9 cellular contexts compared by ENCODE assay signal in the genomic region with DNA sequence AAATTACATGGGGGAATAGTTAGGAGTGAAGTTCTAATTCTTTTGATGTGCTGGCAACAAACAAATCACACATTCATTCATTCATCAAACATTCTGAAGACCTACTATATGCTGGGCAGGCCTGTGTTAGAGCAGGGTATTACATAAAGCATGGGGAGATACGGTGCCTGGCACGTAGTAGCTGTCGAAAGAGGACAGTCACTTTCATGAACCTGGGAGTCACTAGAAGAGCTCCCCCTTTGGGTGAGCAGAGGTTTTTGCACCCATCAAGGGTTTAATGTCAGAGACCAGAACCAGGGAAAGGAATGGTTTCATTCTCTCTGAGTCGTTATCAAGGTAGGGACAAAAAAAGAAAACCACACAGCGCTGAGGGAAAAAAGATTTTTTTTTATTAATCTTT. TPM values are rescaled to one million over a fixed set of nuclear protein-coding genes. Genes with fewer than 3 reads are reported as not detected.
DNase-seq lines count a peak whose midpoint lies in the region; ATAC-seq and TF ChIP-seq lines count a peak whose summit lies in the region.
"Had no signal": no experiment of that assay in that cellular context is flagged by ENCODE, and none has a peak within 500 bp of the region (broad histone marks: within the 10 kb centered on the region; RNA-seq: fewer than 3 reads in every experiment).

No MANE protein-coding gene starts in this region.

- ATAC-seq in GM18498 (IDR thresholded peaks at IDR 0.05; ENCODE audit: unreplicated experiment) (no peak), GM19395 (IDR thresholded peaks at IDR 0.05; ENCODE audit: unreplicated experiment) (no peak)

- intact Hi-C loops in Caco-2 (cut with micrococcal nuclease; ENCODE audit: unreplicated experiment), result loop anchor here (1.0 to 10.0 kb wide), 4 partner anchors 133 to 451 kb away; no protein-coding TSS in a partner anchor

- BruUV-seq in Caco-2 (replicated peaks; lab: Mats Ljungman, UMichigan), result no TSS peak

- H3K4me1 ChIP-seq in Caco-2, result peaks cover 11% of the 10 kb centered on the region; the same call in 1 of the 2 replicates

- H3K27ac Mint-ChIP-seq in Caco-2 (ENCODE audit: unreplicated experiment), result no peak overlapping the region

- no peaks in the 10 kb centered on the region for H3K9me3 ChIP-seq in Caco-2

- POLR2A ChIA-PET in HEK293T (lab: Yijun Ruan, JAX), result no interaction called here
- POLR2A ChIA-PET in Caco-2 (lab: Charles Lee), result no interaction called here

- no peak overlapping the region for H3K4me3 ChIP-seq in kidney epithelial cell (ENCODE audit: low read depth, low read length)
- no peak overlapping the region for H3K4me3 ChIP-seq in Caco-2 (ENCODE audit: low read depth, low read length)
- H3K4me3 ChIP-seq: SK-N-MC had no signal

- TF ChIP-seq CTCF in kidney epithelial cell (IDR thresholded peaks at IDR 0.05; ENCODE audit: insufficient read depth, low read length, poor library complexity, severe bottlenecking), result peak; percentile 50
- TF ChIP-seq CTCF in Caco-2 (IDR thresholded peaks at IDR 0.05; ENCODE audit: insufficient read depth in 1 of 2, low read depth in 1 of 2, low read length in 1 of 2, severe bottlenecking in 1 of 2, unreplicated experiment in 1 of 2), result peak in 1 of 2 experiments; percentile 55

- DNase-seq in COLO829 (ENCODE audit: low spot score) (peak; percentile 59), HEK293T (ENCODE audit: extremely low spot score) (peak; percentile 60), SK-N-DZ (ENCODE audit: low spot score) (peak; percentile 39), kidney epithelial cell (ENCODE audit: low read depth) (no peak), Caco-2 (no peak), COLO668 (lab: John Stamatoyannopoulos, UW; ENCODE audit: unreplicated experiment) (no peak)

- H3K27me3 ChIP-seq in kidney epithelial cell (ENCODE audit: control insufficient read depth, insufficient read depth, low read length) (peaks cover 71% of the 10 kb centered on the region), Caco-2 (replicated peaks; ENCODE audit: control insufficient read depth, insufficient read depth, low read length) (peaks cover 2% of the 10 kb centered on the region)

- no peak overlapping the region for H3K4me3 Mint-ChIP-seq in Caco-2 (ENCODE audit: unreplicated experiment)

- H3K36me3 Mint-ChIP-seq in Caco-2 (ENCODE audit: insufficient read depth, unreplicated experiment), result no peaks in the 10 kb centered on the region

- H3K9me3 Mint-ChIP-seq in Caco-2 (ENCODE audit: unreplicated experiment), result no peaks in the 10 kb centered on the region

- CTCF ChIA-PET in HEK293T (lab: Yijun Ruan, JAX), result interaction anchor here (0.6 to 1.6 kb wide), 15 partner anchors 9 to 776 kb away, joined by 3 to 11 read pairs (median 3); no protein-coding TSS in a partner anchor
- CTCF ChIA-PET in Caco-2 (lab: Charles Lee), result interaction anchor here (0.6 to 1.6 kb wide), 8 partner anchors 14 to 447 kb away, joined by 3 to 5 read pairs (median 4); no protein-coding TSS in a partner anchor

- peaks cover 34% of the 10 kb centered on the region for H3K27me3 Mint-ChIP-seq in Caco-2 (ENCODE audit: insufficient read depth, unreplicated experiment)

- H3K36me3 ChIP-seq in kidney epithelial cell (ENCODE audit: control insufficient read depth, insufficient read depth, low read length), result no peaks in the 10 kb centered on the region
- no peaks in the 10 kb centered on the region for H3K36me3 ChIP-seq in Caco-2 (ENCODE audit: control insufficient read depth, insufficient read depth, low read length)

- H3K4me1 Mint-ChIP-seq in Caco-2 (ENCODE audit: low read depth, unreplicated experiment), result peaks cover 9% of the 10 kb centered on the region

TF ChIP-seq in HEK293T, 16 proteins besides CTCF, POLR2A, EP300 and RAD21:
- no peak for TF ChIP-seq L3MBTL2 (conservative IDR thresholded peaks at IDR 0.05)
- TF ChIP-seq HDGF (IDR thresholded peaks at IDR 0.05; ENCODE audit: borderline replicate concordance), result no peak
- TF ChIP-seq FOXK2 (IDR thresholded peaks at IDR 0.05), result no peak
- TF ChIP-seq ARNT (IDR thresholded peaks at IDR 0.05), result no peak
- no peak for TF ChIP-seq BHLHE40 (IDR thresholded peaks at IDR 0.05; ENCODE audit: borderline replicate concordance)
- TF ChIP-seq FOXA1 (IDR thresholded peaks at IDR 0.05), result no peak
- no peak for TF ChIP-seq SP1 (IDR thresholded peaks at IDR 0.05)
- no peak for TF ChIP-seq CTBP1 (IDR thresholded peaks at IDR 0.05; ENCODE audit: borderline replicate concordance)
- no peak for TF ChIP-seq ELF4 (IDR thresholded peaks at IDR 0.05)
- TF ChIP-seq TARDBP (IDR thresholded peaks at IDR 0.05), result no peak
- TF ChIP-seq FOXM1 (IDR thresholded peaks at IDR 0.05; ENCODE audit: borderline replicate concordance), result no peak
- TF ChIP-seq, protein P1, sequence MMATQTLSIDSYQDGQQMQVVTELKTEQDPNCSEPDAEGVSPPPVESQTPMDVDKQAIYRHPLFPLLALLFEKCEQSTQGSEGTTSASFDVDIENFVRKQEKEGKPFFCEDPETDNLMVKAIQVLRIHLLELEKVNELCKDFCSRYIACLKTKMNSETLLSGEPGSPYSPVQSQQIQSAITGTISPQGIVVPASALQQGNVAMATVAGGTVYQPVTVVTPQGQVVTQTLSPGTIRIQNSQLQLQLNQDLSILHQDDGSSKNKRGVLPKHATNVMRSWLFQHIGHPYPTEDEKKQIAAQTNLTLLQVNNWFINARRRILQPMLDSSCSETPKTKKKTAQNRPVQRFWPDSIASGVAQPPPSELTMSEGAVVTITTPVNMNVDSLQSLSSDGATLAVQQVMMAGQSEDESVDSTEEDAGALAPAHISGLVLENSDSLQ (IDR thresholded peaks at IDR 0.05), result no peak
- TF ChIP-seq SUZ12 (IDR thresholded peaks at IDR 0.05), result no peak

RNA-seq across cellular contexts. Expression of gene LHX5, which starts 10.0 kb away (rescaled TPM):
- polyA plus RNA-seq in SK-N-DZ (2014; cell fraction: cytosol; rRNA removed), result 0.15 and 0.60 TPM in 2 replicates
- polyA plus RNA-seq in SK-N-DZ (2014; cell fraction: nucleus; rRNA removed), result not detected in 2 replicates
- total RNA-seq in kidney epithelial cell (0.34 and 0.50 TPM in 2 replicates), Caco-2 (2022) (0.25 and 0.30 TPM in 2 replicates)

RNA-seq across cellular contexts. Expression of gene SDSL, which starts 39.5 kb away (rescaled TPM):
- 5.6 and 9.2 TPM in 2 replicates for polyA plus RNA-seq in SK-N-DZ (2014; cell fraction: cytosol; rRNA removed)
- polyA plus RNA-seq in SK-N-DZ (2014; cell fraction: nucleus; rRNA removed), result 4.6 and 8.5 TPM in 2 replicates
- total RNA-seq in kidney epithelial cell (9.1 and 14.5 TPM in 2 replicates), Caco-2 (2022) (4.0 and 4.5 TPM in 2 replicates)

RNA-seq across cellular contexts. Expression of gene SDS, which starts 58.0 kb away (rescaled TPM):
- polyA plus RNA-seq in SK-N-DZ (2014; cell fraction: cytosol; rRNA removed), result not detected in 2 replicates
- not detected in 2 replicates for polyA plus RNA-seq in SK-N-DZ (2014; cell fraction: nucleus; rRNA removed)
- total RNA-seq in kidney epithelial cell (not detected in 2 replicates), Caco-2 (2022) (not detected in 2 replicates)

Comparison
In these comparisons a context has a peak if more than half of its experiments do, and no peak if none do; other contexts are left out.
1. DNase-seq: peak in COLO829 (single experiment), HEK293T (single experiment) and SK-N-DZ (single experiment); none in kidney epithelial cell (single experiment), Caco-2 (0 of 2) and COLO668 (single experiment).